8 cellular contexts compared by ENCODE assay signal in the genomic region with DNA sequence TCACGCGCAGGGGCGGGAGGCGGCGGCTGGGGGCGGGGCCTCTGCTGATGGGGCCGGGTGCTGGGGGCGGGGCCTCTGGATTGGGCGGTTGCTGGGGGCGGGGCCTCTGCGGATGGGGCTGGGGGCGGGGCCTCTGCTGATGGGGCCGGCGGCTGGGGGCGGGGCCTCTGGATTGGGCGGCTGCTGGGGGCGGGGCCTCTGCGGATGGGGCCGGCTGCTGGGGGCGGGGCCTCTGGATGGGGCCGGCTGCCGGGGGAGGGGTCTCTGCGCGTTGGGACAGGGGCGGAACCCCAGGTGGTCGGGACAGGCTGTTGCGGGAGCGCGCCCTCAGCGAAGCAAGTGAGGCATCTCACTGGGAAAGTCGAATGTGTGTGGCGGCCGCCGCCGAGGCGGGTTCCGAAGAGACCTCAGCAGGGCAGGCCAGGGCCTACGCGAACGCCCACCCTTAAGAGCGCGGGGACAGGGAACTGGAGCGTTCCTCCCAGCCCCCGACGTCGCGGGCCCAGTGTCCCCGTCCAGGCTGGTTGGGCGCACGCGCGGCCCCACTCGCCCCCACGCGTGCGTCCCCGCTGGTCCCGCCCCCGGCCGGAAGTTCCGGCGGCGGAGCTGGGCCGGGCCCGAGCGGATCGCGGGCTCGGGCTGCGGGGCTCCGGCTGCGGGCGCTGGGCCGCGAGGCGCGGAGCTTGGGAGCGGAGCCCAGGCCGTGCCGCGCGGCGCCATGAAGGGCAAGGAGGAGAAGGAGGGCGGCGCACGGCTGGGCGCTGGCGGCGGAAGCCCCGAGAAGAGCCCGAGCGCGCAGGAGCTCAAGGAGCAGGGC. TPM values are rescaled to one million over a fixed set of nuclear protein-coding genes. Genes with fewer than 3 reads are reported as not detected.
DNase-seq lines count a peak whose midpoint lies in the region; ATAC-seq and TF ChIP-seq lines count a peak whose summit lies in the region.

A gene (plus strand): TSS at position 603 of the 817 bp plus-strand sequence. CDS start 116 bp downstream, at position 719.

- H3K4me1 ChIP-seq in BLaER1 (peaks cover 48% of the 10 kb centered on the region), SJCRH30 (peaks cover 20% of the 10 kb centered on the region)

- in situ Hi-C loops in KBM-7 (cut with MboI; ENCODE audit: low pct_unique_long_range_greater_than_20kb, low sequenced_read_pairs) = no loop called here

- peaks cover 21% of the 10 kb centered on the region for H3K4me1 Mint-ChIP-seq in neural crest cell
- H3K4me1 Mint-ChIP-seq in stimulated activated naive CD8-positive, alpha-beta T cell treated with anti-CD3 and anti-CD28 coated beads, Interleukin-15, Interleukin-2, amounts not matched to agents 100 ng/mL and 50 ng/mL, for 24 hours (ENCODE audit: low read depth) = peaks cover 34% of the 10 kb centered on the region

- peaks cover 16% of the 10 kb centered on the region for H3K27me3 Mint-ChIP-seq in neural crest cell (ENCODE audit: low read depth)
- no peaks in the 10 kb centered on the region for H3K27me3 Mint-ChIP-seq in stimulated activated naive CD8-positive, alpha-beta T cell treated with anti-CD3 and anti-CD28 coated beads, Interleukin-15, Interleukin-2, amounts not matched to agents 100 ng/mL and 50 ng/mL, for 24 hours

- peak within 1 kb of the TSS; percentile 94 for H3K4me2 ChIP-seq in BLaER1

- H3K27ac ChIP-seq in BLaER1 (peak within 1 kb of the TSS; percentile 90), SJCRH30 (peak within 1 kb of the TSS; percentile 82)

- ATAC-seq in GM19438 (IDR thresholded peaks at IDR 0.05; ENCODE audit: low read depth, unreplicated experiment) = peak; percentile 37

- H3K27ac Mint-ChIP-seq in neural crest cell (ENCODE audit: unreplicated experiment) = peak within 1 kb of the TSS; percentile 91
- H3K27ac Mint-ChIP-seq in stimulated activated naive CD8-positive, alpha-beta T cell treated with anti-CD3 and anti-CD28 coated beads, Interleukin-15, Interleukin-2, amounts not matched to agents 100 ng/mL and 50 ng/mL, for 24 hours = peak within 1 kb of the TSS; percentile 88

- H3K36me3 ChIP-seq in BLaER1 = peaks cover 25% of the 10 kb centered on the region
- peaks cover 17% of the 10 kb centered on the region for H3K36me3 ChIP-seq in SJCRH30

- H3K9me3 ChIP-seq in BLaER1 (no peaks in the 10 kb centered on the region), SJCRH30 (replicated peaks) (no peaks in the 10 kb centered on the region)

- H3K4me3 Mint-ChIP-seq in neural crest cell = peak within 1 kb of the TSS; percentile 91
- peak within 1 kb of the TSS; percentile 85 for H3K4me3 Mint-ChIP-seq in stimulated activated naive CD8-positive, alpha-beta T cell treated with anti-CD3 and anti-CD28 coated beads, Interleukin-15, Interleukin-2, amounts not matched to agents 100 ng/mL and 50 ng/mL, for 24 hours

- peaks cover 3% of the 10 kb centered on the region for H3K36me3 Mint-ChIP-seq in neural crest cell (ENCODE audit: low read depth)
- H3K36me3 Mint-ChIP-seq in stimulated activated naive CD8-positive, alpha-beta T cell treated with anti-CD3 and anti-CD28 coated beads, Interleukin-15, Interleukin-2, amounts not matched to agents 100 ng/mL and 50 ng/mL, for 24 hours (ENCODE audit: low read depth) = peaks cover 21% of the 10 kb centered on the region

- no peaks in the 10 kb centered on the region for H3K9me3 Mint-ChIP-seq in neural crest cell
- H3K9me3 Mint-ChIP-seq in stimulated activated naive CD8-positive, alpha-beta T cell treated with anti-CD3 and anti-CD28 coated beads, Interleukin-15, Interleukin-2, amounts not matched to agents 100 ng/mL and 50 ng/mL, for 24 hours = no peaks in the 10 kb centered on the region

- H3K27me3 ChIP-seq in BLaER1 (peaks cover 8% of the 10 kb centered on the region), SJCRH30 (no peaks in the 10 kb centered on the region)

- peaks cover 51% of the 10 kb centered on the region for H4K20me1 ChIP-seq in BLaER1

- DNase-seq in KBM-7 (peak; percentile 83), SJCRH30 (peak; percentile 92 to 93), activated gamma-delta T cell treated with Interleukin-2 at 50 U/mL for 16 hours (peak; percentile 84), foreskin fibroblast (peak; percentile 87 to 95), neural crest cell (ENCODE audit: low read depth, low spot score) (peak; percentile 92)

- H3K4me3 ChIP-seq in BLaER1 (peak within 1 kb of the TSS; percentile 96), SJCRH30 (peak within 1 kb of the TSS; percentile 69), foreskin fibroblast (ENCODE audit: low read depth in 1 of 2, low read length in 2 of 2) (peak within 1 kb of the TSS; percentile 67 to 83)

- TF ChIP-seq CTCF in foreskin fibroblast (IDR thresholded peaks at IDR 0.05; ENCODE audit: low read depth, low read length) (no peak), neural crest cell (conservative IDR thresholded peaks at IDR 0.05) (no peak)

- H3K9ac ChIP-seq in BLaER1 = peak within 1 kb of the TSS; percentile 95

RNA-seq across cellular contexts. Expression of the gene that starts here (rescaled TPM):
- total RNA-seq in SJCRH30 (2014; rRNA removed; shearing (Covaris generic)) = 46.0 and 49.2 TPM in 2 replicates
- total RNA-seq in neural crest cell = 81.5 and 99.3 TPM in 2 replicates

Comparison
In these comparisons a context has a peak if more than half of its experiments do, and no peak if none do; other contexts are left out.
1. Peak in every context shown above with its lines: DNase-seq, ATAC-seq, H3K4me3 ChIP-seq and H3K27ac ChIP-seq.